Comparison of ENCODE assay signal across 16 cellular contexts in the genomic region with DNA sequence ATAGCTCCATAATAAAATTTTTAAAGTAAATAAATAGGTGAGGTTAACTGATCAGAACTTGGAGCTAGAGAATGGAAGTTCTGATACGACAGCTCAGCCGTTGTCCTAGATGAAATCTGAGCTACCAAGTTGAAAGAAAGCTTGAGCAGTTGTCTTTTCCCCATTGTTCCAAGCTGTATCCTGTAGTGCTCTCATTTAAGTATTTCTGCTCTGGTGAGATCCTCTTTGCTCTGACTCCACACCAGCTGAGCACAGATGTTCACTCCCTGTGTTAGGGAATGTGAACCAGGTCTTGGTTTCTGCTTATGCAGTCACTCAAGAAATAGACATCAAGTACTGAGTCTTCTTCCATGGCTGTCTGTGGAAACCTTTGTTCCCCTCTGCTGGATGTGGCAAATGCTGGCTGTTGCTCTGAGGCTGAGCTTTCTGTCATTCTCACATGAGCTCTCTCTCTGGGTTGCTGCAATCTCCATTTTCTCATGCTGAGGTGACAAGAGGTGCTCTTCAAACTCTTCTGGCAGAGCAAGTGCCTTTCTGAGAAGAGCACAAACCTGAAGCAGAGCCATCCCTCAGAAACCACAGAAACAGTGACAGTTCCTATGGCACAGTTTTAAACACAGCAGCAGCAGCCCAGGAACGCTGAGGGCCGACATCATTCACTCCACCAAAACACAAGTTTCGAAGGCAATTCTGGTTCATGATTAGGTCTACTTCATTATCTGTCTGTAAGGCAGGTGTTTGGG.
DNase-seq lines count a peak whose midpoint lies in the region; ATAC-seq, FAIRE-seq and TF ChIP-seq lines count a peak whose summit lies in the region.
"Had no signal": no experiment of that assay in that cellular context is flagged by ENCODE, and none has a peak within 500 bp of the region (broad histone marks: within the 10 kb centered on the region; RNA-seq: fewer than 3 reads in every experiment).

No MANE protein-coding gene starts in this region.

- no peak overlapping the region for H2BK120ac ChIP-seq in H9 (ENCODE audit: low read depth, low read length, poor library complexity, severe bottlenecking)
- H2BK120ac ChIP-seq in H1 (replicated peaks; ENCODE audit: low read depth, low read length): no peak overlapping the region

- H4K5ac ChIP-seq in H9 (ENCODE audit: insufficient read length, low read depth, low read length): no peak overlapping the region
- no peak overlapping the region for H4K5ac ChIP-seq in H1 (ENCODE audit: insufficient read length, low read depth, low read length)

- no peaks in the 10 kb centered on the region for H3K9me3 ChIP-seq in H9 (ENCODE audit: control insufficient read depth, low read depth, low read length)
- no peaks in the 10 kb centered on the region for H3K9me3 ChIP-seq in H1 (ENCODE audit: insufficient read depth in 2 of 2, low read depth in 1 of 2, low read length in 1 of 2)
- H3K9me3 ChIP-seq in neural progenitor cell (ENCODE audit: low read depth): no peaks in the 10 kb centered on the region

- no peak overlapping the region for H2AFZ ChIP-seq in H9 (ENCODE audit: low read length)
- no peak overlapping the region for H2AFZ ChIP-seq in H1 (ENCODE audit: low read length)
- no peak overlapping the region for H2AFZ ChIP-seq in neural progenitor cell (replicated peaks)

- TF ChIP-seq EP300 in H1 (IDR thresholded peaks at IDR 0.05; ENCODE audit: borderline replicate concordance in 1 of 2, low read depth in 2 of 2, low read length in 2 of 2): no peak

- H3K18ac ChIP-seq in H9 (ENCODE audit: insufficient read length, low read depth, low read length) (no peak overlapping the region), H1 (ENCODE audit: extremely low read depth, low read length) (peak overlapping the region; percentile 53)

- H4K20me1 ChIP-seq in H9 (ENCODE audit: control insufficient read depth, insufficient read depth, insufficient read length) (no peaks in the 10 kb centered on the region), H1 (replicated peaks in 1 of 2; ENCODE audit: control insufficient read depth in 1 of 2, insufficient read depth in 2 of 2, low read length in 2 of 2) (no peaks in the 10 kb centered on the region), neural progenitor cell (ENCODE audit: low read depth) (no peaks in the 10 kb centered on the region)

- no peak overlapping the region for H3K14ac ChIP-seq in H9 (ENCODE audit: insufficient read depth, low read length)
- H3K14ac ChIP-seq in H1 (ENCODE audit: insufficient read length): no peak overlapping the region

- H3K27me3 ChIP-seq in H9 (ENCODE audit: insufficient read depth, low read length) (no peaks in the 10 kb centered on the region), H1 (replicated peaks in 1 of 4; ENCODE audit: control insufficient read depth in 3 of 4, extremely low read depth in 1 of 4, insufficient read depth in 3 of 4, low read length in 3 of 4) (no peaks in the 10 kb centered on the region), neural progenitor cell (no peaks in the 10 kb centered on the region)

- POLR2A ChIA-PET in H1 (lab: Charles Lee; ENCODE audit: partially characterized antibody): no interaction called here

- H4K91ac ChIP-seq in H9 (ENCODE audit: insufficient read length, low read depth, low read length) (no peak overlapping the region), H1 (replicated peaks; ENCODE audit: insufficient read length, low read length) (peak overlapping the region; percentile 12)

- H4K8ac ChIP-seq in H9 (replicated peaks; ENCODE audit: insufficient read length, low read depth, low read length) (no peak overlapping the region), H1 (ENCODE audit: extremely low read depth, insufficient read depth, low read length) (no peak overlapping the region)

- H3K4me2 ChIP-seq in H9 (ENCODE audit: insufficient read depth, insufficient read length, low read length) (no peak overlapping the region), H1 (ENCODE audit: insufficient read depth in 1 of 2, low read depth in 2 of 2, low read length in 2 of 2) (peak overlapping the region in 1 of 2 experiments; percentile 28; a peak in 1 of 4 replicates), neural progenitor cell (peak overlapping the region; percentile 64)

- H3K79me2 ChIP-seq in H9 (ENCODE audit: insufficient read depth, low read length) (no peaks in the 10 kb centered on the region), H1 (ENCODE audit: control insufficient read depth in 1 of 2, insufficient read depth in 2 of 2, low read length in 2 of 2) (no peaks in the 10 kb centered on the region), neural progenitor cell (ENCODE audit: low read depth) (no peaks in the 10 kb centered on the region)

- H2BK5ac ChIP-seq in H9 (ENCODE audit: insufficient read length, low read length) (no peak overlapping the region), H1 (ENCODE audit: low read depth, low read length) (no peak overlapping the region)

- H3K36me3 ChIP-seq in H1 (ENCODE audit: control insufficient read depth in 2 of 4, insufficient read depth in 4 of 4, low read length in 3 of 4) (no peaks in the 10 kb centered on the region; a peak in 1 of 8 replicates), neural progenitor cell (no peaks in the 10 kb centered on the region)

- no CpG with 5 or more reads among the region's 5 CpGs for WGBS in H9 (ENCODE audit: extremely low coverage, insufficient read length, low lambda C conversion rate)
- 87% methylated on average over 5 of the region's 5 CpGs; no CpG with 5 or more reads in 1 of the 2 experiments for WGBS in H1 (ENCODE audit: extremely low coverage in 1 of 2, insufficient coverage in 1 of 2, insufficient read length in 1 of 2, insufficient replicate concordance in 2 of 2, low coverage in 1 of 2, low lambda C conversion rate in 2 of 2, missing lambda C conversion rate in 1 of 2), 2 experiments
- WGBS in lower leg skin, 2 donors: 90 to 92% methylated on average over 5 of the region's 5 CpGs

- H3K4ac ChIP-seq in H9 (ENCODE audit: low read depth, low read length) (no peak overlapping the region), H1 (replicated peaks; ENCODE audit: insufficient read length, low read depth, low read length) (no peak overlapping the region)

- TF ChIP-seq POLR2A in H1 (IDR thresholded peaks at IDR 0.05; ENCODE audit: control extremely low read depth in 1 of 2, low read depth in 2 of 2, low read length in 2 of 2) (no peak), lower leg skin (IDR thresholded peaks at IDR 0.05) (no peak)

- H3K4me1 ChIP-seq in H9 (ENCODE audit: insufficient read depth, low read length): 0 out of 2 replicates have a peak, but pooled peaks cover 3% of the 10 kb centered on the region
- H3K4me1 ChIP-seq in H1 (replicated peaks in 1 of 4; ENCODE audit: control insufficient read depth in 3 of 4, insufficient read depth in 4 of 4, low read length in 3 of 4): peaks cover 2 to 5% (median 3%) of the 10 kb centered on the region in 4 experiments; a peak in 3 of 7 replicates
- peaks cover 18% of the 10 kb centered on the region for H3K4me1 ChIP-seq in neural progenitor cell

- no peak overlapping the region for H3T11ph ChIP-seq in H9 (ENCODE audit: low read length)

- no peaks in the 10 kb centered on the region for H3K27me3 Mint-ChIP-seq in H9 (ENCODE audit: low read depth)
- H3K27me3 Mint-ChIP-seq in neural progenitor cell (ENCODE audit: insufficient read depth, low read depth): no peaks in the 10 kb centered on the region

- peaks cover 21 to 24% of the 10 kb centered on the region in 2 experiments for H3K4me1 Mint-ChIP-seq in H9
- peaks cover 19% of the 10 kb centered on the region for H3K4me1 Mint-ChIP-seq in neural progenitor cell
- H3K4me1 Mint-ChIP-seq: B cell; CD4-positive, alpha-beta memory T cell had no signal

- TF ChIP-seq CTCF in H9 (conservative IDR thresholded peaks at IDR 0.05) (no peak), H1 (IDR thresholded peaks at IDR 0.05; ENCODE audit: control extremely low read depth in 1 of 3, insufficient read depth in 1 of 3, low read depth in 1 of 3, low read length in 3 of 3) (no peak), neural progenitor cell (IDR thresholded peaks at IDR 0.05) (no peak), omental fat pad (IDR thresholded peaks at IDR 0.05) (no peak), lower leg skin (IDR thresholded peaks at IDR 0.05) (no peak)

- no peaks in the 10 kb centered on the region for H3K79me1 ChIP-seq in H9 (ENCODE audit: insufficient read depth, low read depth, low read length, poor library complexity, severe bottlenecking)
- no peaks in the 10 kb centered on the region for H3K79me1 ChIP-seq in H1 (ENCODE audit: low read depth, low read length)

- H3K27ac Mint-ChIP-seq in H9 (peak overlapping the region; percentile 5 to 81 (median 40); a peak in 4 of 7 replicates), neural progenitor cell (peak overlapping the region; percentile 89)
- H3K27ac Mint-ChIP-seq: B cell; CD4-positive, alpha-beta memory T cell had no signal

- CTCF ChIA-PET in H1 (lab: Charles Lee; ENCODE audit: partially characterized antibody): interaction anchor here (0.5 to 1.8 kb wide), 4 partner anchors 9 to 25 kb away, joined by 3 to 5 read pairs (median 3); no protein-coding TSS in a partner anchor

- TF ChIP-seq RAD21 in H1 (IDR thresholded peaks at IDR 0.05 in 1 of 2, conservative IDR thresholded peaks at IDR 0.05 in 1 of 2; ENCODE audit: low read depth in 2 of 2, low read length in 2 of 2): no peak

- H3K4me3 Mint-ChIP-seq in H9: no peak overlapping the region
- no peak overlapping the region for H3K4me3 Mint-ChIP-seq in neural progenitor cell
- H3K4me3 Mint-ChIP-seq: B cell; CD4-positive, alpha-beta memory T cell had no signal

- H2BK20ac ChIP-seq in H9 (ENCODE audit: low read depth, low read length, poor library complexity, severe bottlenecking): no peak overlapping the region
- H2BK20ac ChIP-seq in H1 (ENCODE audit: low read length): peak overlapping the region; percentile 21; the same call in 1 of the 2 replicates

- H3K56ac ChIP-seq in H9 (ENCODE audit: insufficient read length, low read depth, low read length): no peak overlapping the region
- no peak overlapping the region for H3K56ac ChIP-seq in H1 (replicated peaks; ENCODE audit: insufficient read length, low read depth, low read length)

- DNase-seq in DMS79 treated with DMSO at 0.1 percent for 48 hours (lab: John Stamatoyannopoulos, UW): peak; percentile 68
- no peak for DNase-seq in H9
- DNase-seq in H1 (ENCODE audit: low read depth in 1 of 2, low spot score in 2 of 2): peak in 1 of 2 experiments; percentile 38
- peak; percentile 61 for DNase-seq in neural progenitor cell (ENCODE audit: low spot score)
- no peak for DNase-seq in omental fat pad (ENCODE audit: low spot score)
- DNase-seq in lower leg skin (ENCODE audit: low spot score in 2 of 2): no peak
- DNase-seq: C1 segment of cervical spinal cord; CD4-positive, alpha-beta memory T cell had no signal

- H3K27ac ChIP-seq in H9 (ENCODE audit: insufficient read length, low read depth, low read length): no peak overlapping the region
- no peak overlapping the region for H3K27ac ChIP-seq in H1 (ENCODE audit: low read depth, low read length)
- H3K27ac ChIP-seq in neural progenitor cell: peak overlapping the region; percentile 81
- H3K27ac ChIP-seq: HL-60 had no signal

- H2BK15ac ChIP-seq in H9 (ENCODE audit: low read depth, low read length) (no peak overlapping the region), H1 (ENCODE audit: low read length) (no peak overlapping the region)

- ATAC-seq in omental fat pad (ENCODE audit: low FRiP score): no peak
- no peak for ATAC-seq in GM21737 (IDR thresholded peaks at IDR 0.05; ENCODE audit: unreplicated experiment)
- ATAC-seq: GM12878, K562 had no signal

- no peak overlapping the region for H3K23ac ChIP-seq in H9 (ENCODE audit: insufficient read length, low read depth, low read length)
- H3K23ac ChIP-seq in H1 (ENCODE audit: insufficient read length): no peak overlapping the region

- peaks cover 20% of the 10 kb centered on the region for H3F3A ChIP-seq in neural progenitor cell (ENCODE audit: low read depth)

- no peak for FAIRE-seq in H1 (lab: Jason Lieb, UNC)
- FAIRE-seq: A204.1, GM18507, H54, K562 had no signal

- H3K9ac ChIP-seq in H9 (ENCODE audit: extremely low read depth, insufficient read length, low read length) (no peak overlapping the region), H1 (replicated peaks in 1 of 4; ENCODE audit: extremely low read depth in 1 of 4, low read depth in 3 of 4, low read length in 3 of 4) (no peak overlapping the region), neural progenitor cell (no peak overlapping the region)

- no peak overlapping the region for H2BK12ac ChIP-seq in H9 (ENCODE audit: insufficient read length, low read depth, low read length)
- no peak overlapping the region; the same call in 1 of the 2 replicates for H2BK12ac ChIP-seq in H1 (ENCODE audit: low read depth, low read length)

- no peak overlapping the region for H2AK5ac ChIP-seq in H9 (ENCODE audit: insufficient read length, low read length)
- no peak overlapping the region; the same call in 1 of the 2 replicates for H2AK5ac ChIP-seq in H1 (ENCODE audit: low read depth, low read length)

- intact Hi-C loops in lower leg skin (cut with DNase I; ENCODE audit: low total_unique reads): no loop called here

- H3K23me2 ChIP-seq in H9 (ENCODE audit: insufficient read length, low read depth, low read length, poor library complexity, severe bottlenecking) (no peaks in the 10 kb centered on the region), H1 (ENCODE audit: low read depth, low read length) (no peaks in the 10 kb centered on the region)

- no peaks in the 10 kb centered on the region; a peak in 1 of 5 replicates for H3K9me3 Mint-ChIP-seq in H9
- peaks cover 7% of the 10 kb centered on the region for H3K9me3 Mint-ChIP-seq in neural progenitor cell
- H3K9me3 Mint-ChIP-seq: CD4-positive, alpha-beta memory T cell had no signal

- H3K4me3 ChIP-seq in H1 (ENCODE audit: extremely low read depth in 1 of 4, insufficient read depth in 2 of 4, low read depth in 3 of 4, low read length in 4 of 4) (no peak overlapping the region), neural progenitor cell (peak overlapping the region; percentile 1), lower leg skin (ENCODE audit: low read depth, poor library complexity, severe bottlenecking) (no peak overlapping the region)
- H3K4me3 ChIP-seq: GM12878, K562 had no signal

- H3K36me3 Mint-ChIP-seq in H9 (ENCODE audit: insufficient read depth in 1 of 3, low read depth in 3 of 3) (no peaks in the 10 kb centered on the region; a peak in 1 of 7 replicates), neural progenitor cell (peaks cover 2% of the 10 kb centered on the region)
- H3K36me3 Mint-ChIP-seq: CD4-positive, alpha-beta memory T cell had no signal

Comparison
In these comparisons a context has a peak if more than half of its experiments do, and no peak if none do; other contexts are left out.
1. DNase-seq: peak in DMS79 treated with DMSO at 0.1 percent for 48 hours (single experiment) and neural progenitor cell (single experiment); none in H9 (single experiment), omental fat pad (single experiment) and lower leg skin (0 of 2).